Comparison of ENCODE assay signal across 8 cellular contexts in the genomic region with DNA sequence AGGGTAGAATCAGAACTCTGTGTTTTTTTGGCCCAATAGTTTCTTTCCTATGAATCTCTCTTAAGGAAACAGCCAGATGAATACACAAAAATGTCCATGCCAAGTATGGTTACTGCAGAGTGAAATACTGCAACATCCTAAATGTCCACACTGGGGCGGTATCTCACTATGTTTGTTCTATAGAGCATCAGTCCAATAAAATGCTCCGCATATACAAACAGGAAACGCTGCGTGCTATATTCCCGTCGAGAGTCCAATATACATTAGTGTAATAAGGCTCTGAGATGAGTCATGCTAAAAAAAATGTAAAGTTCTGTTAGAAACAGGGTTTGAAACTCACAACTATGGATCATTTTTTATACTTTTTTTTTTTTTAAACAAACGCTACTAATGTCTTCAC.
DNase-seq lines count a peak whose midpoint lies in the region; ATAC-seq, FAIRE-seq and TF ChIP-seq lines count a peak whose summit lies in the region.

No MANE protein-coding gene starts in this region.

- peak; percentile 93 for ATAC-seq in GM18867 (IDR thresholded peaks at IDR 0.05; ENCODE audit: unreplicated experiment)
- peak; percentile 57 for ATAC-seq in HG03571 (IDR thresholded peaks at IDR 0.05; ENCODE audit: unreplicated experiment)
- peak; percentile 41 for ATAC-seq in memory B cell (ENCODE audit: low read depth)

- CTCF ChIA-PET in Calu3 (lab: Charles Lee), result no interaction called here

- H3K4me3 Mint-ChIP-seq in Calu3 (ENCODE audit: low read depth, unreplicated experiment), result no peak overlapping the region
- no peak overlapping the region for H3K4me3 Mint-ChIP-seq in memory B cell

- H3K4me1 Mint-ChIP-seq in Calu3 (ENCODE audit: low read depth, unreplicated experiment), result no peaks in the 10 kb centered on the region
- H3K4me1 Mint-ChIP-seq in memory B cell, result no peaks in the 10 kb centered on the region

- peaks cover 47% of the 10 kb centered on the region for H3K27me3 Mint-ChIP-seq in Calu3 (ENCODE audit: unreplicated experiment)
- H3K27me3 Mint-ChIP-seq in memory B cell, result peaks cover 2% of the 10 kb centered on the region

- intact Hi-C loops in Calu3 (cut with micrococcal nuclease; ENCODE audit: unreplicated experiment), result loop anchor here (1.0 to 10.0 kb wide), 3 partner anchors 389 to 701 kb away; no protein-coding TSS in a partner anchor

- BruUV-seq in Calu3 (replicated peaks; lab: Mats Ljungman, UMichigan), result no TSS peak

- H3K36me3 Mint-ChIP-seq in Calu3 (ENCODE audit: insufficient read depth, unreplicated experiment), result no peaks in the 10 kb centered on the region
- no peaks in the 10 kb centered on the region for H3K36me3 Mint-ChIP-seq in memory B cell

- peak; percentile 35 for DNase-seq in Calu3
- DNase-seq in OCI-M2 (lab: John Stamatoyannopoulos, UW; ENCODE audit: unreplicated experiment), result peak; percentile 29
- peak; percentile 51 to 67 for DNase-seq in cardiac fibroblast (ENCODE audit: low read depth in 2 of 2)
- DNase-seq in memory B cell (ENCODE audit: low spot score in 2 of 2), result peak in 1 of 2 donors; percentile 3
- DNase-seq in HTR-8/SVneo (ENCODE audit: insufficient read length, low spot score), result no peak
- no peak for DNase-seq in putamen (ENCODE audit: low spot score)

- no peak overlapping the region for H3K4me3 ChIP-seq in cardiac fibroblast (replicated peaks in 1 of 2; ENCODE audit: low read depth in 2 of 2, low read length in 2 of 2)

- H3K9me3 Mint-ChIP-seq in Calu3 (ENCODE audit: low read depth, unreplicated experiment) (no peaks in the 10 kb centered on the region), memory B cell (no peaks in the 10 kb centered on the region)

- no peak for FAIRE-seq in HTR-8/SVneo (lab: Jason Lieb, UNC)

- H3K27ac Mint-ChIP-seq in Calu3 (ENCODE audit: unreplicated experiment) (no peak overlapping the region), memory B cell (no peak overlapping the region)

- no peak for TF ChIP-seq CTCF in Calu3 (IDR thresholded peaks at IDR 0.05; ENCODE audit: unreplicated experiment)
- TF ChIP-seq CTCF in cardiac fibroblast (IDR thresholded peaks at IDR 0.05; ENCODE audit: low read depth, low read length), result peak; percentile 47

Comparison
In these comparisons a context has a peak if more than half of its experiments do, and no peak if none do; other contexts are left out.
1. DNase-seq: peak in Calu3 (single experiment), OCI-M2 (single experiment) and cardiac fibroblast (2 of 2); none in HTR-8/SVneo (single experiment) and putamen (single experiment).
2. ATAC-seq: peak in every context shown above with its lines; median percentile 93 in GM18867; 57 in HG03571; 41 in memory B cell.